ENCODE assay signal across 8 cellular contexts in the genomic region with DNA sequence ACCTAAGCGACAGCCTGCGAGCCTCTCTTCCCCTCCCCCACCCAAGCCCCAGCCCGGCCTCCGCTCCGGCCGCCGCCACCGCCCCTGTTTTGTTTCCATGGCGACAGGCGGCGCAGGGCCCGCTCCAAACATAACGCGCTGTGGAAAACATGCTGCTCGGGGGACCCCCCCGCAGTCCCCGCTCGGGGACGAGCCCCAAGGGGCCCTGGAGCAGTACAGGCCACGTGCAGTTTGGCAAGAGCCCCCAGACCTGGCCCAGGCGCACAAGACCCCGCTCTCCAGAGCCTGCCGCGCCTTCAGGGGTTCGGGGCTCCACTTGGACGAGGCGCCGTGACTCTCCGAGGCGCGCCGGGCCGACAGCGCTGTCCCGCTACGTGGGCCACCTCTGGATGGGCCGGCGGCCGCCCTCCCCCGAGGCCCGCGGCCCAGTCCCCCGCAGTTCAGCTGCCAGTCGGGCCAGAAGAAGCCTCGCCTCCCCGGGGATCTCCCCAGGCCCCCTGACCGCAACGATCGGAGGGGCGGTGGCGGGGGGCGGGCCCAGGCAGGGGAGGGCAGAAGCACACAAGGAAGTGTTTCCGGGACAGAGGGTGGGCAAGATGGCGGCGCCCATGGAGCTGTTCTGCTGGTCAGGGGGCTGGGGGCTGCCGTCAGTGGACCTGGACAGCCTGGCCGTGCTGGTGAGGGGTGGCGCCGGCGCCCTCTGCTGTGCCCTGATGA. TPM values are rescaled to one million over a fixed set of nuclear protein-coding genes. Genes with fewer than 3 reads are reported as not detected.
DNase-seq lines count a peak whose midpoint lies in the region; ATAC-seq and FAIRE-seq lines count a peak whose summit lies in the region.

A gene with protein sequence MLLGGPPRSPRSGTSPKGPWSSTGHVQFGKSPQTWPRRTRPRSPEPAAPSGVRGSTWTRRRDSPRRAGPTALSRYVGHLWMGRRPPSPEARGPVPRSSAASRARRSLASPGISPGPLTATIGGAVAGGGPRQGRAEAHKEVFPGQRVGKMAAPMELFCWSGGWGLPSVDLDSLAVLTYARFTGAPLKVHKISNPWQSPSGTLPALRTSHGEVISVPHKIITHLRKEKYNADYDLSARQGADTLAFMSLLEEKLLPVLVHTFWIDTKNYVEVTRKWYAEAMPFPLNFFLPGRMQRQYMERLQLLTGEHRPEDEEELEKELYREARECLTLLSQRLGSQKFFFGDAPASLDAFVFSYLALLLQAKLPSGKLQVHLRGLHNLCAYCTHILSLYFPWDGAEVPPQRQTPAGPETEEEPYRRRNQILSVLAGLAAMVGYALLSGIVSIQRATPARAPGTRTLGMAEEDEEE (plus strand): TSS at position 40 of the 717 bp plus-strand sequence. CDS start 110 bp downstream, at position 150.

- H3K36me3 Mint-ChIP-seq in effector memory CD8-positive, alpha-beta T cell (ENCODE audit: insufficient read depth), result peaks cover 30% of the 10 kb centered on the region

- H3K4me3 ChIP-seq in BLaER1 (peak within 1 kb of the TSS; percentile 94), mesenchymal stem cell (ENCODE audit: insufficient read depth in 1 of 2, low read depth in 1 of 2, low read length in 2 of 2) (peak within 1 kb of the TSS; percentile 86 to 98)

- H3K4me1 ChIP-seq in BLaER1, result peaks cover 42% of the 10 kb centered on the region
- peaks cover 14% of the 10 kb centered on the region for H3K4me1 ChIP-seq in mesenchymal stem cell (ENCODE audit: control insufficient read depth, insufficient read depth, low read depth, low read length)

- no peaks in the 10 kb centered on the region for H3K27me3 Mint-ChIP-seq in effector memory CD8-positive, alpha-beta T cell

- peak within 1 kb of the TSS; percentile 84 to 88 for H3K4me3 Mint-ChIP-seq in effector memory CD8-positive, alpha-beta T cell

- H3K4me1 Mint-ChIP-seq in effector memory CD8-positive, alpha-beta T cell (ENCODE audit: low read depth in 2 of 2), result peaks cover 24 to 26% of the 10 kb centered on the region in 2 donors

- H3K27me3 ChIP-seq in BLaER1 (no peaks in the 10 kb centered on the region), mesenchymal stem cell (ENCODE audit: control insufficient read depth in 1 of 2, insufficient read depth in 1 of 2, low read length in 2 of 2) (no peaks in the 10 kb centered on the region)

- H3K18ac ChIP-seq in mesenchymal stem cell (ENCODE audit: low read depth in 1 of 2, low read length in 2 of 2), result peak within 1 kb of the TSS; percentile 88 to 99

- ATAC-seq in HG03565 (IDR thresholded peaks at IDR 0.05; ENCODE audit: unreplicated experiment), result peak; percentile 51
- peak; percentile 83 for ATAC-seq in effector memory CD8-positive, alpha-beta T cell (replicated peaks)

- peak within 1 kb of the TSS in 1 of 2 experiments; percentile 65 for H3K23ac ChIP-seq in mesenchymal stem cell (ENCODE audit: low read length in 2 of 2)

- H3K9me3 ChIP-seq in BLaER1 (no peaks in the 10 kb centered on the region), mesenchymal stem cell (ENCODE audit: control insufficient read depth, low read length) (no peaks in the 10 kb centered on the region)

- peak within 1 kb of the TSS; percentile 99 for H2BK15ac ChIP-seq in mesenchymal stem cell (ENCODE audit: low read depth, poor library complexity, severe bottlenecking)

- H2BK5ac ChIP-seq in mesenchymal stem cell (ENCODE audit: low read depth, low read length, poor library complexity, severe bottlenecking), result peak within 1 kb of the TSS; percentile 83

- H3K14ac ChIP-seq in mesenchymal stem cell (ENCODE audit: low read length in 2 of 2), result peak within 1 kb of the TSS in 1 of 2 experiments; percentile 99

- H3K9me3 Mint-ChIP-seq in effector memory CD8-positive, alpha-beta T cell, result no peaks in the 10 kb centered on the region

- H3K27ac Mint-ChIP-seq in effector memory CD8-positive, alpha-beta T cell, result peak within 1 kb of the TSS; percentile 98

- peak within 1 kb of the TSS; percentile 93 to 98 for H2BK12ac ChIP-seq in mesenchymal stem cell (ENCODE audit: low read length in 2 of 2)

- POLR2A ChIA-PET in activated CD8-positive, alpha-beta memory T cell treated with anti-CD3 and anti-CD28 coated beads for 36 hours (lab: Charles Lee), result interaction anchor here (1.0 to 4.0 kb wide), 3 partner anchors 13 to 18 kb away, joined by 3 to 25 read pairs (median 5); no protein-coding TSS in a partner anchor

- H3K79me1 ChIP-seq in mesenchymal stem cell (replicated peaks; ENCODE audit: low read length, poor library complexity, severe bottlenecking), result peaks cover 17% of the 10 kb centered on the region

- H3K9ac ChIP-seq in BLaER1 (peak within 1 kb of the TSS; percentile 86), mesenchymal stem cell (ENCODE audit: low read length) (peak within 1 kb of the TSS; percentile 99)

- H3K27ac ChIP-seq in BLaER1, result peak within 1 kb of the TSS; percentile 95
- H3K27ac ChIP-seq in mesenchymal stem cell (ENCODE audit: low read length, poor library complexity, severe bottlenecking), result peak within 1 kb of the TSS; percentile 72

- peak within 1 kb of the TSS; percentile 98 for H4K91ac ChIP-seq in mesenchymal stem cell (ENCODE audit: low read length)

- H4K20me1 ChIP-seq in BLaER1, result no peaks in the 10 kb centered on the region

- peak within 1 kb of the TSS; percentile 95 for H4K8ac ChIP-seq in mesenchymal stem cell (ENCODE audit: low read length)

- H2AK5ac ChIP-seq in mesenchymal stem cell (ENCODE audit: low read length, severe bottlenecking), result peak within 1 kb of the TSS; percentile 69

- DNase-seq in GM19239 (ENCODE audit: insufficient read length, low spot score) (peak; percentile 84), NK-92 (lab: John Stamatoyannopoulos, UW; ENCODE audit: unreplicated experiment) (peak; percentile 53), mesenchymal stem cell (peak; percentile 94)
- DNase-seq in effector memory CD8-positive, alpha-beta T cell, result peak; percentile 85 to 91 (median 90)
- DNase-seq in stimulated activated CD8-positive, alpha-beta memory T cell treated with anti-CD3 and anti-CD28 coated beads, Interleukin-12 subunit alpha, Interleukin-12 subunit beta, amount 100 ng/mL, for 4 hours (ENCODE audit: low read depth), result peak; percentile 83

- H2BK120ac ChIP-seq in mesenchymal stem cell (ENCODE audit: low read depth, low read length), result peak within 1 kb of the TSS; percentile 86

- peak within 1 kb of the TSS; percentile 99 for H3K4me2 ChIP-seq in BLaER1
- peak within 1 kb of the TSS; percentile 95 for H3K4me2 ChIP-seq in mesenchymal stem cell (ENCODE audit: low read length, poor library complexity, severe bottlenecking)

- CTCF ChIA-PET in activated CD8-positive, alpha-beta memory T cell treated with anti-CD3 and anti-CD28 coated beads for 36 hours (lab: Charles Lee), result interaction anchor here (0.9 to 2.9 kb wide), 7 partner anchors 10 to 42 kb away, joined by 3 to 28 read pairs (median 10); no protein-coding TSS in a partner anchor

- H3K36me3 ChIP-seq in BLaER1 (peaks cover 23% of the 10 kb centered on the region), mesenchymal stem cell (ENCODE audit: control insufficient read depth in 1 of 2, insufficient read depth in 2 of 2, low read depth in 1 of 2, low read length in 2 of 2) (peaks cover 20 to 26% of the 10 kb centered on the region in 2 experiments)

- H2AFZ ChIP-seq in mesenchymal stem cell (ENCODE audit: low read depth, low read length), result peak within 1 kb of the TSS; percentile 90

- H3K4ac ChIP-seq in mesenchymal stem cell (ENCODE audit: low read depth in 1 of 2, low read length in 2 of 2), result peak within 1 kb of the TSS; percentile 93 to 98

- under 1% methylated on average over 56 of the region's 60 CpGs for WGBS in mesenchymal stem cell

- peak; percentile 35 for FAIRE-seq in GM19239 (lab: Jason Lieb, UNC)

RNA-seq across cellular contexts. Expression of the gene that starts here (rescaled TPM):
- total RNA-seq in activated CD8-positive, alpha-beta memory T cell treated with anti-CD3 and anti-CD28 coated beads for 36 hours, result 10 to 100 TPM; 70.4 to 71.1 TPM
- 39.5 TPM for polyA plus RNA-seq in mesenchymal stem cell (2013, experiment 1 of 2)
- polyA plus RNA-seq in mesenchymal stem cell (2013, experiment 2 of 2), result 38.9 TPM

Comparison
In these comparisons a context has a peak if more than half of its experiments do, and no peak if none do; other contexts are left out.
1. Peak in every context shown above with its lines: DNase-seq, ATAC-seq, H3K4me3 ChIP-seq and H3K27ac ChIP-seq.